1 cellular context compared by ENCODE assay signal in genomic region chr17:61368049-61368831, GRCh38.
TF ChIP-seq lines count a peak whose summit lies in the region.

No MANE protein-coding gene starts in this region.

TF ChIP-seq in H1, 55 proteins besides CTCF, POLR2A, EP300 and RAD21 (continued from another document):
- no peak for TF ChIP-seq TCF12 (IDR thresholded peaks at IDR 0.05; ENCODE audit: low read depth, low read length)
